8 cellular contexts compared by ENCODE assay signal in the genomic region with DNA sequence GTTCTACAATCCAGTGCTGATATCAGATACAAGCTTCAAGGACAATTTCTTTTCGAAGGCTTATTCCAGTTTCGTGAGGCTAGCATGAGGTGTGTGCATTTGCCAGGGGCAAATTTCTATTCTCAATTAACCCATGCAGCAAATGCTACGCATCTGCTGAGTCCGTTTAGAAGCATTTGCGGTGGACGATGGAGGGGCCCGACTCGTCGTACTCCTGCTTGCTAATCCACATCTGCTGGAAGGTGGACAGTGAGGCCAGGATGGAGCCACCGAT. TPM values are rescaled to one million over a fixed set of nuclear protein-coding genes. Genes with fewer than 3 reads are reported as not detected.
DNase-seq lines count a peak whose midpoint lies in the region; ATAC-seq, FAIRE-seq and TF ChIP-seq lines count a peak whose summit lies in the region.

No MANE protein-coding gene starts in this region.

- H3K36me3 ChIP-seq in right atrium auricular region = peaks cover 39% of the 10 kb centered on the region
- peaks cover 20% of the 10 kb centered on the region for H3K36me3 ChIP-seq in bronchial epithelial cell (ENCODE audit: control insufficient read depth, insufficient read depth, low read length)
- H3K36me3 ChIP-seq in mucosa of rectum (ENCODE audit: control insufficient read depth in 2 of 2, insufficient read depth in 2 of 2, low read length in 2 of 2) = peaks cover 36 to 38% of the 10 kb centered on the region in 2 donors
- H3K36me3 ChIP-seq in aorta (ENCODE audit: control insufficient read depth in 1 of 2, insufficient read depth in 2 of 2, low read length in 1 of 2) = peaks cover 0 to 19% of the 10 kb centered on the region in 2 donors

- peak overlapping the region; percentile 94 to 98 for H3K9ac ChIP-seq in mucosa of rectum (ENCODE audit: low read depth in 1 of 2, low read length in 2 of 2)

- TF ChIP-seq CTCF in right atrium auricular region (IDR thresholded peaks at IDR 0.05) (no peak), bronchial epithelial cell (IDR thresholded peaks at IDR 0.05; ENCODE audit: insufficient read depth, low read length, severe bottlenecking) (no peak)

- FAIRE-seq in bronchial epithelial cell (lab: Jason Lieb, UNC) = no peak

- H3K27me3 ChIP-seq in right atrium auricular region (no peaks in the 10 kb centered on the region), bronchial epithelial cell (ENCODE audit: control insufficient read depth, insufficient read depth, low read length) (no peaks in the 10 kb centered on the region), mucosa of rectum (ENCODE audit: control insufficient read depth in 2 of 2, insufficient read depth in 2 of 2, low read length in 2 of 2) (no peaks in the 10 kb centered on the region), aorta (ENCODE audit: control insufficient read depth in 1 of 2, insufficient read depth in 2 of 2, low read length in 1 of 2) (peaks cover 0 to 2% of the 10 kb centered on the region in 2 donors)

- peak overlapping the region in 1 of 2 donors; percentile 98 for H3K27ac ChIP-seq in right atrium auricular region
- H3K27ac ChIP-seq in mucosa of rectum (ENCODE audit: low read depth in 2 of 2, low read length in 2 of 2) = peak overlapping the region; percentile 91 to 97
- H3K27ac ChIP-seq in aorta (ENCODE audit: low read depth in 1 of 2, low read length in 2 of 2) = no peak overlapping the region

- H3K9me3 ChIP-seq in right atrium auricular region = no peaks in the 10 kb centered on the region
- H3K9me3 ChIP-seq in mucosa of rectum (ENCODE audit: control insufficient read depth in 2 of 2, low read length in 2 of 2) = no peaks in the 10 kb centered on the region
- H3K9me3 ChIP-seq in aorta (ENCODE audit: control insufficient read depth, low read length) = no peaks in the 10 kb centered on the region

- H3K4me1 ChIP-seq in right atrium auricular region (peaks cover 0 to 34% of the 10 kb centered on the region in 2 donors), mucosa of rectum (ENCODE audit: control insufficient read depth in 2 of 2, insufficient read depth in 2 of 2, low read length in 2 of 2) (peaks cover 24% of the 10 kb centered on the region in 2 donors), aorta (ENCODE audit: control insufficient read depth in 1 of 2, insufficient read depth in 2 of 2, low read length in 2 of 2) (no peaks in the 10 kb centered on the region)

- DNase-seq in right atrium auricular region (ENCODE audit: low spot score) (no peak), Right ventricle myocardium superior (no peak), bronchial epithelial cell (ENCODE audit: low read depth) (no peak), aorta (peak in 1 of 2 donors; percentile 70), NCI-H510A treated with DMSO at 0.1 percent for 48 hours (lab: John Stamatoyannopoulos, UW) (no peak), SK-N-DZ (ENCODE audit: low spot score) (no peak)

- ATAC-seq in Right ventricle myocardium superior (ENCODE audit: poor library complexity) = no peak
- ATAC-seq in aorta (ENCODE audit: low FRiP score) = no peak
- no peak for ATAC-seq in GM19455 (IDR thresholded peaks at IDR 0.05; ENCODE audit: unreplicated experiment)

- 1% methylated on average over 10 of the region's 10 CpGs for WGBS in aorta, 2 donors

- H3K4me3 ChIP-seq in right atrium auricular region (peak overlapping the region; percentile 67 to 94), bronchial epithelial cell (ENCODE audit: low read depth, low read length) (peak overlapping the region; percentile 98), mucosa of rectum (ENCODE audit: low read length in 2 of 2) (peak overlapping the region; percentile 96 to 97), aorta (ENCODE audit: low read length in 2 of 2) (peak overlapping the region; percentile 95 to 97)

- intact Hi-C loops in Right ventricle myocardium superior (cut with DNase I) (no loop called here), aorta (cut with DNase I) (loop anchor here in 1 of 2 donors (2.0 kb wide), 1 partner anchor 114 kb away; no protein-coding TSS in a partner anchor)

RNA-seq across cellular contexts. Expression of a gene that starts 2.1 kb away (rescaled TPM):
- total RNA-seq in right atrium auricular region (1,000 to 10,000 TPM; 1,076 to 1,610 TPM), Right ventricle myocardium superior (369 TPM), bronchial epithelial cell (2,981 and 3,623 TPM in 2 replicates), aorta (1,000 to 10,000 TPM; 2,309 to 2,547 TPM)
- polyA plus RNA-seq in aorta = 1,000 to 10,000 TPM; 1,438 to 2,310 TPM
- 2,351 and 2,595 TPM in 2 replicates for polyA plus RNA-seq in SK-N-DZ (2014; cell fraction: cytosol; rRNA removed)
- 1,254 and 2,322 TPM in 2 replicates for polyA plus RNA-seq in SK-N-DZ (2014; cell fraction: nucleus; rRNA removed)

RNA-seq across cellular contexts. Expression of a gene that starts 17.7 kb away (rescaled TPM):
- total RNA-seq in right atrium auricular region (under 1 TPM; 0.63 to 0.74 TPM), Right ventricle myocardium superior (0.19 TPM), bronchial epithelial cell (1.2 and 1.3 TPM in 2 replicates), aorta (1 to 10 TPM; 3.0 to 3.1 TPM)
- 1 to 10 TPM; 1.0 to 1.3 TPM for polyA plus RNA-seq in aorta
- 0.13 TPM in 1 of 2 replicates, not detected in the other for polyA plus RNA-seq in SK-N-DZ (2014; cell fraction: cytosol; rRNA removed)
- 0.52 TPM in 1 of 2 replicates, not detected in the other for polyA plus RNA-seq in SK-N-DZ (2014; cell fraction: nucleus; rRNA removed)

RNA-seq across cellular contexts. Expression of a gene that starts 41.7 kb away (rescaled TPM):
- 10 to 100 TPM; 12.8 to 13.7 TPM for total RNA-seq in right atrium auricular region
- total RNA-seq in Right ventricle myocardium superior = 13.0 TPM
- 10.5 and 12.8 TPM in 2 replicates for total RNA-seq in bronchial epithelial cell
- 10 to 100 TPM; 20.9 to 32.2 TPM for total RNA-seq in aorta
- polyA plus RNA-seq in aorta = 10 to 100 TPM in 1 of 2 donors, 1 to 10 TPM in 1; 8.8 to 48.4 TPM
- polyA plus RNA-seq in SK-N-DZ (2014; cell fraction: cytosol; rRNA removed) = 40.2 and 49.0 TPM in 2 replicates
- 85.2 and 88.2 TPM in 2 replicates for polyA plus RNA-seq in SK-N-DZ (2014; cell fraction: nucleus; rRNA removed)

Comparison
In these comparisons a context has a peak if more than half of its experiments do, and no peak if none do; other contexts are left out.
1. H3K27ac ChIP-seq: peak in mucosa of rectum (2 of 2); none in aorta (0 of 2).
2. Peak in every context shown above with its lines, with median percentiles within 50 percentile points of each other: H3K4me3 ChIP-seq.